Comparison of ENCODE assay signal across 9 cellular contexts in the genomic region with DNA sequence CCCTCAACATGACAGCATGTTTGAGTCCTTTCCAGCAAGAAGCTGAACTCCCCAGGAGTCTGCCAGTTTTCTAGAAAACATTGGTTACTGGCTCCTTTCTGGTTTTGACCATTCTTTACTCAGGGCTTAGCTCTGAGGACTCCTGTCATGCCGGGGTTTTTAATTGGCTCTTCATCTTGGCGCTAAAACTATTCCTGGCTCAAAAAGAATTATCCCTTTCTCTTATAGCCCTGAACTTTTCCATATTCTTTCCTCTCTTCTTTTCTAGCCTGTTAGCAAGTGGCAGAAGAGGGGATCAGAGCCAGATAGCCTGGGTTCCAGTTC. TPM values are rescaled to one million over a fixed set of nuclear protein-coding genes. Genes with fewer than 3 reads are reported as not detected.
DNase-seq lines count a peak whose midpoint lies in the region; ATAC-seq and TF ChIP-seq lines count a peak whose summit lies in the region.
"Had no signal": no experiment of that assay in that cellular context is flagged by ENCODE, and none has a peak within 500 bp of the region (broad histone marks: within the 10 kb centered on the region; RNA-seq: fewer than 3 reads in every experiment).

No MANE protein-coding gene starts in this region.

- no peak overlapping the region for H3K27ac Mint-ChIP-seq in activated CD4-positive, alpha-beta T cell treated with anti-CD3 and anti-CD28 coated beads for 36 hours
- peak overlapping the region in 3 of 5 experiments; percentile 64 to 91 (median 74) for H3K27ac Mint-ChIP-seq in brain
- peak overlapping the region; percentile 72 for H3K27ac Mint-ChIP-seq in stimulated activated memory B cell treated with anti-CD40 and anti-IgM and Interleukin-4, amounts not matched to agents 10 μg/mL and 1 μg/mL and 100 μg/mL, for 72 hours

- POLR2A ChIA-PET in activated CD4-positive, alpha-beta T cell treated with anti-CD3 and anti-CD28 coated beads for 36 hours (lab: Charles Lee), result interaction anchor here (0.7 kb wide), 1 partner anchor 13 kb away, joined by 3 read pairs; no protein-coding TSS in a partner anchor

- no peaks in the 10 kb centered on the region for H3K9me3 Mint-ChIP-seq in activated CD4-positive, alpha-beta T cell treated with anti-CD3 and anti-CD28 coated beads for 36 hours (ENCODE audit: low read depth)
- H3K9me3 Mint-ChIP-seq in brain, result peaks cover 0 to 1% (median 0%) of the 10 kb centered on the region in 5 experiments
- H3K9me3 Mint-ChIP-seq in stimulated activated memory B cell treated with anti-CD40 and anti-IgM and Interleukin-4, amounts not matched to agents 10 μg/mL and 1 μg/mL and 100 μg/mL, for 72 hours, result no peaks in the 10 kb centered on the region

- ATAC-seq in activated CD4-positive, alpha-beta T cell treated with anti-CD3 and anti-CD28 coated beads for 36 hours, result no peak
- ATAC-seq in HG02885 (IDR thresholded peaks at IDR 0.05; ENCODE audit: poor library complexity, unreplicated experiment), result peak; percentile 40
- ATAC-seq in stimulated activated memory B cell treated with anti-CD40 and anti-IgM and Interleukin-4, amounts not matched to agents 10 μg/mL and 1 μg/mL and 100 μg/mL, for 72 hours, result no peak

- H3K4me3 Mint-ChIP-seq in activated CD4-positive, alpha-beta T cell treated with anti-CD3 and anti-CD28 coated beads for 36 hours, result peak overlapping the region; percentile 11
- H3K4me3 Mint-ChIP-seq in brain, result peak overlapping the region in 1 of 5 experiments; percentile 63
- H3K4me3 Mint-ChIP-seq in stimulated activated memory B cell treated with anti-CD40 and anti-IgM and Interleukin-4, amounts not matched to agents 10 μg/mL and 1 μg/mL and 100 μg/mL, for 72 hours, result peak overlapping the region; percentile 68

- CTCF ChIA-PET in activated CD4-positive, alpha-beta T cell treated with anti-CD3 and anti-CD28 coated beads for 36 hours (lab: Charles Lee), result interaction anchor here (0.8 to 2.0 kb wide), 4 partner anchors 40 to 512 kb away, joined by 3 to 8 read pairs (median 5); no protein-coding TSS in a partner anchor

- DNase-seq in activated CD4-positive, alpha-beta T cell treated with anti-CD3 and anti-CD28 coated beads for 36 hours, result no peak
- no peak for DNase-seq in activated CD4-positive, alpha-beta T cell treated with anti-CD3 and anti-CD28 coated beads, Interleukin-2, amount 50 U/mL, for 1 hour
- DNase-seq in SKM-1 (lab: John Stamatoyannopoulos, UW; ENCODE audit: unreplicated experiment) (no peak), NK-92 (lab: John Stamatoyannopoulos, UW; ENCODE audit: unreplicated experiment) (no peak)
- DNase-seq in stimulated activated CD4-positive, alpha-beta T cell treated with anti-CD3 and anti-CD28 coated beads, Interleukin-15, amount 100 ng/mL, for 24 hours, result no peak
- DNase-seq: NCI-H1694 had no signal

- no peaks in the 10 kb centered on the region for H3K27me3 Mint-ChIP-seq in activated CD4-positive, alpha-beta T cell treated with anti-CD3 and anti-CD28 coated beads for 36 hours
- no peaks in the 10 kb centered on the region for H3K27me3 Mint-ChIP-seq in brain
- H3K27me3 Mint-ChIP-seq in stimulated activated memory B cell treated with anti-CD40 and anti-IgM and Interleukin-4, amounts not matched to agents 10 μg/mL and 1 μg/mL and 100 μg/mL, for 72 hours, result no peaks in the 10 kb centered on the region

- TF ChIP-seq CTCF in brain (conservative IDR thresholded peaks at IDR 0.05), result no peak

- peaks cover 25% of the 10 kb centered on the region for H3K36me3 Mint-ChIP-seq in activated CD4-positive, alpha-beta T cell treated with anti-CD3 and anti-CD28 coated beads for 36 hours (ENCODE audit: low read depth)
- H3K36me3 Mint-ChIP-seq in brain, result peaks cover 4% of the 10 kb centered on the region
- no peaks in the 10 kb centered on the region for H3K36me3 Mint-ChIP-seq in stimulated activated memory B cell treated with anti-CD40 and anti-IgM and Interleukin-4, amounts not matched to agents 10 μg/mL and 1 μg/mL and 100 μg/mL, for 72 hours

- peaks cover 47% of the 10 kb centered on the region for H3K4me1 Mint-ChIP-seq in activated CD4-positive, alpha-beta T cell treated with anti-CD3 and anti-CD28 coated beads for 36 hours
- H3K4me1 Mint-ChIP-seq in brain, result peaks cover 56% of the 10 kb centered on the region
- peaks cover 25% of the 10 kb centered on the region for H3K4me1 Mint-ChIP-seq in stimulated activated memory B cell treated with anti-CD40 and anti-IgM and Interleukin-4, amounts not matched to agents 10 μg/mL and 1 μg/mL and 100 μg/mL, for 72 hours

- intact Hi-C loops in activated CD4-positive, alpha-beta T cell treated with anti-CD3 and anti-CD28 coated beads for 36 hours (cut with DNase I, micrococcal nuclease), result no loop called here

RNA-seq across cellular contexts. Expression of a gene that starts 59.7 kb away (rescaled TPM):
- 10 to 100 TPM; 11.1 to 12.5 TPM for total RNA-seq in activated CD4-positive, alpha-beta T cell treated with anti-CD3 and anti-CD28 coated beads for 36 hours
- 2.6 TPM for polyA plus RNA-seq in brain (ENCODE audit: insufficient read depth, low read depth, low replicate concordance)
